In genomic region chr11:103959279-103959930, GRCh38 we compare ENCODE assay signal across 12 cellular contexts.
DNase-seq lines count a peak whose midpoint lies in the region; ATAC-seq, FAIRE-seq and TF ChIP-seq lines count a peak whose summit lies in the region.
"Had no signal": no experiment of that assay in that cellular context is flagged by ENCODE, and none has a peak within 500 bp of the region (broad histone marks: within the 10 kb centered on the region; RNA-seq: fewer than 3 reads in every experiment).

No MANE protein-coding gene starts in this region.

- H3K27me3 Mint-ChIP-seq in activated CD8-positive, alpha-beta memory T cell treated with anti-CD3 and anti-CD28 coated beads, Interleukin-2, amount 10 ng/mL, durations not matched to agents 7 days and 5 days, result no peaks in the 10 kb centered on the region
- H3K27me3 Mint-ChIP-seq in activated naive CD8-positive, alpha-beta T cell treated with anti-CD3 and anti-CD28 coated beads for 36 hours, result peaks cover 3% of the 10 kb centered on the region

- no peak overlapping the region for H3K4me3 Mint-ChIP-seq in activated CD8-positive, alpha-beta memory T cell treated with anti-CD3 and anti-CD28 coated beads, Interleukin-2, amount 10 ng/mL, durations not matched to agents 7 days and 5 days
- H3K4me3 Mint-ChIP-seq in activated naive CD8-positive, alpha-beta T cell treated with anti-CD3 and anti-CD28 coated beads for 36 hours, result no peak overlapping the region

- TF ChIP-seq CTCF in A549 (IDR thresholded peaks at IDR 0.05) (no peak), esophagus muscularis mucosa (IDR thresholded peaks at IDR 0.05) (no peak)

- peaks cover 21% of the 10 kb centered on the region for H3K4me1 ChIP-seq in A549
- peaks cover 0 to 14% (median 0%) of the 10 kb centered on the region in 4 donors for H3K4me1 ChIP-seq in esophagus muscularis mucosa
- H3K4me1 ChIP-seq: BE2C had no signal

- TF ChIP-seq POLR2A in A549 (IDR thresholded peaks at IDR 0.05; ENCODE audit: low read length) (no peak), esophagus muscularis mucosa (IDR thresholded peaks at IDR 0.05; ENCODE audit: low read depth) (no peak)

- 10% methylated on average over 2 of the region's 2 CpGs for WGBS in A549 (ENCODE audit: missing lambda C conversion rate)
- WGBS in esophagus muscularis mucosa, result 87% methylated on average over 2 of the region's 2 CpGs

- intact Hi-C loops in esophagus muscularis mucosa (cut with DNase I), result no loop called here

- H3K9me3 ChIP-seq in A549, result no peaks in the 10 kb centered on the region
- H3K9me3 ChIP-seq in esophagus muscularis mucosa, result no peaks in the 10 kb centered on the region
- H3K9me3 ChIP-seq: BE2C had no signal

- ATAC-seq in A549 (peak in 1 of 2 experiments; percentile 57; a peak in 3 of 6 replicates), HG03060 (IDR thresholded peaks at IDR 0.05; ENCODE audit: low read depth, unreplicated experiment) (peak; percentile 99)
- ATAC-seq in activated CD8-positive, alpha-beta memory T cell treated with anti-CD3 and anti-CD28 coated beads, Interleukin-2, amount 10 ng/mL, durations not matched to agents 7 days and 5 days, result no peak

- H3K27ac Mint-ChIP-seq in activated CD8-positive, alpha-beta memory T cell treated with anti-CD3 and anti-CD28 coated beads, Interleukin-2, amount 10 ng/mL, durations not matched to agents 7 days and 5 days, result no peak overlapping the region
- H3K27ac Mint-ChIP-seq in activated naive CD8-positive, alpha-beta T cell treated with anti-CD3 and anti-CD28 coated beads for 36 hours, result no peak overlapping the region

- H3K36me3 ChIP-seq in esophagus muscularis mucosa, result no peaks in the 10 kb centered on the region
- H3K36me3 ChIP-seq: BE2C had no signal

- peaks cover 3% of the 10 kb centered on the region for H3K4me1 Mint-ChIP-seq in activated CD8-positive, alpha-beta memory T cell treated with anti-CD3 and anti-CD28 coated beads, Interleukin-2, amount 10 ng/mL, durations not matched to agents 7 days and 5 days
- no peaks in the 10 kb centered on the region for H3K4me1 Mint-ChIP-seq in activated naive CD8-positive, alpha-beta T cell treated with anti-CD3 and anti-CD28 coated beads for 36 hours

- CTCF ChIA-PET in A549 (lab: Yijun Ruan, JAX), result no interaction called here
- CTCF ChIA-PET in activated CD8-positive, alpha-beta memory T cell treated with anti-CD3 and anti-CD28 coated beads, Interleukin-2, amount 10 ng/mL, durations not matched to agents 7 days and 5 days (lab: Charles Lee), result no interaction called here

- TF ChIP-seq EP300 in A549 (IDR thresholded peaks at IDR 0.05) (no peak), esophagus muscularis mucosa (IDR thresholded peaks at IDR 0.05) (no peak)

- no peak overlapping the region for H3K4me3 ChIP-seq in A549
- H3K4me3 ChIP-seq in esophagus muscularis mucosa, result no peak overlapping the region

- POLR2A ChIA-PET in A549 (lab: Yijun Ruan, JAX), result no interaction called here

- FAIRE-seq in A549 (lab: Jason Lieb, UNC), result no peak
- FAIRE-seq: keratinocyte had no signal

- TF ChIP-seq RAD21 in A549 (conservative IDR thresholded peaks at IDR 0.05 in 1 of 2, IDR thresholded peaks at IDR 0.05 in 1 of 2), result no peak

- no peaks in the 10 kb centered on the region for H3K9me3 Mint-ChIP-seq in activated CD8-positive, alpha-beta memory T cell treated with anti-CD3 and anti-CD28 coated beads, Interleukin-2, amount 10 ng/mL, durations not matched to agents 7 days and 5 days (ENCODE audit: low read depth)
- H3K9me3 Mint-ChIP-seq in activated naive CD8-positive, alpha-beta T cell treated with anti-CD3 and anti-CD28 coated beads for 36 hours, result no peaks in the 10 kb centered on the region

- H3K36me3 Mint-ChIP-seq in activated CD8-positive, alpha-beta memory T cell treated with anti-CD3 and anti-CD28 coated beads, Interleukin-2, amount 10 ng/mL, durations not matched to agents 7 days and 5 days, result no peaks in the 10 kb centered on the region
- H3K36me3 Mint-ChIP-seq in activated naive CD8-positive, alpha-beta T cell treated with anti-CD3 and anti-CD28 coated beads for 36 hours, result no peaks in the 10 kb centered on the region

- H3K27me3 ChIP-seq in esophagus muscularis mucosa, result no peaks in the 10 kb centered on the region
- H3K27me3 ChIP-seq: BE2C had no signal

- H3K27ac ChIP-seq in A549 (peak overlapping the region; percentile 49 to 75; a peak in 4 of 6 replicates), esophagus muscularis mucosa (replicated peaks in 1 of 4) (no peak overlapping the region)

- DNase-seq in A549 (ENCODE audit: low read depth in 1 of 2, low spot score in 1 of 2), result peak in 1 of 2 experiments; percentile 39
- peak; percentile 37 for DNase-seq in GM19240 (ENCODE audit: insufficient read length, low spot score)
- DNase-seq in T1000 (lab: John Stamatoyannopoulos, UW), result peak; percentile 18
- no peak for DNase-seq in NCI-H526 treated with DMSO at 0.1 percent for 48 hours (lab: John Stamatoyannopoulos, UW)
- DNase-seq in esophagus muscularis mucosa (ENCODE audit: extremely low spot score), result no peak
- DNase-seq in activated CD8-positive, alpha-beta memory T cell treated with anti-CD3 and anti-CD28 coated beads, Interleukin-2, amount 10 ng/mL, durations not matched to agents 7 days and 5 days, result no peak
- no peak for DNase-seq in activated naive CD8-positive, alpha-beta T cell treated with anti-CD3 and anti-CD28 coated beads for 36 hours
- DNase-seq: activated T-cell treated with anti-CD3 and anti-CD28 coated beads for 4 hours, BE2C, NCI-H1105 had no signal

- peak overlapping the region; percentile 23; the same call in 2 of the 3 replicates for H3K4me2 ChIP-seq in A549

TF ChIP-seq in A549, 52 proteins besides CTCF, POLR2A, EP300 and RAD21:
- peak; percentile 55; the same call in 1 of the 2 replicates for TF ChIP-seq GATA3 (IDR thresholded peaks at IDR 0.05; ENCODE audit: borderline replicate concordance)
- peak in 1 of 2 experiments; percentile 70; a peak in 2 of 4 replicates for TF ChIP-seq CEBPB (IDR thresholded peaks at IDR 0.05)
- no peak for TF ChIP-seq JUN (IDR thresholded peaks at IDR 0.05)
- no peak for TF ChIP-seq ZFP36 (IDR thresholded peaks at IDR 0.05; ENCODE audit: borderline replicate concordance, partially characterized antibody)

Comparison
In these comparisons a context has a peak if more than half of its experiments do, and no peak if none do; other contexts are left out.
1. DNase-seq: peak in GM19240 (single experiment) and T1000 (single experiment); none in NCI-H526 treated with DMSO at 0.1 percent for 48 hours (single experiment), esophagus muscularis mucosa (single experiment), activated CD8-positive, alpha-beta memory T cell treated with anti-CD3 and anti-CD28 coated beads, Interleukin-2, amount 10 ng/mL, durations not matched to agents 7 days and 5 days (single experiment) and activated naive CD8-positive, alpha-beta T cell treated with anti-CD3 and anti-CD28 coated beads for 36 hours (single experiment).
2. H3K27ac ChIP-seq: peak in A549 (2 of 2); none in esophagus muscularis mucosa (0 of 4).